Comparison of ENCODE assay signal across 9 cellular contexts in genomic region chr5:169805937-169806700, GRCh38.
DNase-seq lines count a peak whose midpoint lies in the region; ATAC-seq and TF ChIP-seq lines count a peak whose summit lies in the region.
"Had no signal": no experiment of that assay in that cellular context is flagged by ENCODE, and none has a peak within 500 bp of the region (broad histone marks: within the 10 kb centered on the region; RNA-seq: fewer than 3 reads in every experiment).

No MANE protein-coding gene starts in this region.

- intact Hi-C loops in activated CD8-positive, alpha-beta T cell treated with anti-CD3 and anti-CD28 coated beads for 36 hours (cut with micrococcal nuclease), result no loop called here
- intact Hi-C loops in Caco-2 (cut with micrococcal nuclease; ENCODE audit: unreplicated experiment), result no loop called here

- no TSS peak for BruUV-seq in Caco-2 (replicated peaks; lab: Mats Ljungman, UMichigan)

- H3K4me3 Mint-ChIP-seq in activated CD8-positive, alpha-beta T cell treated with anti-CD3 and anti-CD28 coated beads for 36 hours, result peak overlapping the region; percentile 47
- H3K4me3 Mint-ChIP-seq in Caco-2 (ENCODE audit: unreplicated experiment), result no peak overlapping the region

- POLR2A ChIA-PET in activated CD8-positive, alpha-beta T cell treated with anti-CD3 and anti-CD28 coated beads for 36 hours (lab: Charles Lee), result interaction anchor here (0.8 to 1.3 kb wide), 5 partner anchors 13 to 169 kb away, joined by 3 to 4 read pairs (median 3); partner anchors contain the start of gene DOCK2
- POLR2A ChIA-PET in Caco-2 (lab: Charles Lee), result no interaction called here

- DNase-seq in GM06990 (ENCODE audit: extremely low read depth, insufficient read length) (peak; percentile 66), foreskin fibroblast (no peak), NCI-H1105 (lab: John Stamatoyannopoulos, UW) (no peak), globus pallidus (ENCODE audit: low spot score) (no peak), Caco-2 (no peak)
- no peak for DNase-seq in activated CD8-positive, alpha-beta T cell treated with anti-CD3 and anti-CD28 coated beads for 36 hours
- DNase-seq: glutamatergic neuron had no signal

- H3K36me3 ChIP-seq in GM06990 (ENCODE audit: control insufficient read depth, insufficient read depth, low read length), result peaks cover 10% of the 10 kb centered on the region
- no peaks in the 10 kb centered on the region for H3K36me3 ChIP-seq in Caco-2 (ENCODE audit: control insufficient read depth, insufficient read depth, low read length)

- H3K4me1 Mint-ChIP-seq in activated CD8-positive, alpha-beta T cell treated with anti-CD3 and anti-CD28 coated beads for 36 hours (ENCODE audit: low read depth), result peaks cover 46% of the 10 kb centered on the region
- peaks cover 27% of the 10 kb centered on the region for H3K4me1 Mint-ChIP-seq in Caco-2 (ENCODE audit: low read depth, unreplicated experiment)

- H3K4me3 ChIP-seq in GM06990 (replicated peaks; ENCODE audit: low read depth, low read length), result peak overlapping the region; percentile 36
- no peak overlapping the region for H3K4me3 ChIP-seq in foreskin fibroblast (ENCODE audit: low read depth in 1 of 2, low read length in 2 of 2)
- H3K4me3 ChIP-seq in Caco-2 (ENCODE audit: low read depth, low read length), result no peak overlapping the region

- peak overlapping the region; percentile 95 for H3K27ac Mint-ChIP-seq in activated CD8-positive, alpha-beta T cell treated with anti-CD3 and anti-CD28 coated beads for 36 hours
- no peak overlapping the region for H3K27ac Mint-ChIP-seq in Caco-2 (ENCODE audit: unreplicated experiment)

- H3K4me1 ChIP-seq in Caco-2, result peaks cover 15% of the 10 kb centered on the region

- no peaks in the 10 kb centered on the region for H3K27me3 Mint-ChIP-seq in activated CD8-positive, alpha-beta T cell treated with anti-CD3 and anti-CD28 coated beads for 36 hours
- H3K27me3 Mint-ChIP-seq in Caco-2 (ENCODE audit: insufficient read depth, unreplicated experiment), result no peaks in the 10 kb centered on the region

- CTCF ChIA-PET in activated CD8-positive, alpha-beta T cell treated with anti-CD3 and anti-CD28 coated beads for 36 hours (lab: Charles Lee), result interaction anchor here (0.9 to 1.3 kb wide), 3 partner anchors 46 to 266 kb away, joined by 3 read pairs; no protein-coding TSS in a partner anchor
- CTCF ChIA-PET in Caco-2 (lab: Charles Lee), result no interaction called here

- H3K9me3 ChIP-seq in Caco-2, result no peaks in the 10 kb centered on the region

- H3K27me3 ChIP-seq in GM06990 (replicated peaks; ENCODE audit: control insufficient read depth, insufficient read depth, low read length) (no peaks in the 10 kb centered on the region), Caco-2 (replicated peaks; ENCODE audit: control insufficient read depth, insufficient read depth, low read length) (no peaks in the 10 kb centered on the region)

- no peaks in the 10 kb centered on the region for H3K9me3 Mint-ChIP-seq in activated CD8-positive, alpha-beta T cell treated with anti-CD3 and anti-CD28 coated beads for 36 hours
- H3K9me3 Mint-ChIP-seq in Caco-2 (ENCODE audit: unreplicated experiment), result no peaks in the 10 kb centered on the region

- H3K36me3 Mint-ChIP-seq in activated CD8-positive, alpha-beta T cell treated with anti-CD3 and anti-CD28 coated beads for 36 hours (ENCODE audit: low read depth), result peaks cover 63% of the 10 kb centered on the region
- no peaks in the 10 kb centered on the region for H3K36me3 Mint-ChIP-seq in Caco-2 (ENCODE audit: insufficient read depth, unreplicated experiment)

- peak; percentile 53 for ATAC-seq in GM19372 (IDR thresholded peaks at IDR 0.05; ENCODE audit: low read depth, unreplicated experiment)
- ATAC-seq in HG02943 (IDR thresholded peaks at IDR 0.05; ENCODE audit: low read depth, unreplicated experiment), result peak; percentile 61
- ATAC-seq in activated CD8-positive, alpha-beta T cell treated with anti-CD3 and anti-CD28 coated beads for 36 hours, result peak; percentile 47

- TF ChIP-seq CTCF in GM06990 (IDR thresholded peaks at IDR 0.05; ENCODE audit: insufficient read depth, low read length, poor library complexity, severe bottlenecking) (no peak), foreskin fibroblast (IDR thresholded peaks at IDR 0.05; ENCODE audit: low read depth, low read length) (no peak), Caco-2 (IDR thresholded peaks at IDR 0.05; ENCODE audit: insufficient read depth in 1 of 2, low read depth in 1 of 2, low read length in 1 of 2, severe bottlenecking in 1 of 2, unreplicated experiment in 1 of 2) (no peak)
- TF ChIP-seq CTCF in activated CD8-positive, alpha-beta T cell treated with anti-CD3 and anti-CD28 coated beads for 36 hours (IDR thresholded peaks at IDR 0.05), result no peak
